Comparison of ENCODE assay signal across 19 cellular contexts in genomic region chr20:47428164-47428563, GRCh38.
DNase-seq lines count a peak whose midpoint lies in the region.
"Had no signal": no experiment of that assay in that cellular context is flagged by ENCODE, and none has a peak within 500 bp of the region (broad histone marks: within the 10 kb centered on the region; RNA-seq: fewer than 3 reads in every experiment).

No MANE protein-coding gene starts in this region.

- H3K4me2 ChIP-seq in GM23248 (ENCODE audit: unreplicated experiment): no peak overlapping the region
- H3K4me2 ChIP-seq: PC-9 had no signal

- H3K9me2 ChIP-seq in GM23248 (ENCODE audit: insufficient read depth): no peaks in the 10 kb centered on the region

- H3K27me3 ChIP-seq in NT2/D1 (ENCODE audit: insufficient read depth, insufficient read length) (no peaks in the 10 kb centered on the region), GM23248 (replicated peaks; ENCODE audit: insufficient read depth) (no peaks in the 10 kb centered on the region)
- H3K27me3 ChIP-seq: BLaER1, SJCRH30 had no signal

- in situ Hi-C loops in GM23248 (cut with MboI): no loop called here

- H3K36me3 ChIP-seq in NT2/D1 (ENCODE audit: insufficient read depth, insufficient read length, low read length): no peaks in the 10 kb centered on the region
- H3K36me3 ChIP-seq in GM23248 (ENCODE audit: low read depth): no peaks in the 10 kb centered on the region
- H3K36me3 ChIP-seq: BLaER1, SJCRH30 had no signal

- no peak overlapping the region for H2AFZ ChIP-seq in GM23248
- H2AFZ ChIP-seq: PC-9 had no signal

- no peak overlapping the region for H3K27ac ChIP-seq in GM23248
- H3K27ac ChIP-seq: BLaER1, HL-60, PC-9, RWPE1, SJCRH30 had no signal

- H3K4me1 ChIP-seq in NT2/D1 (ENCODE audit: insufficient read depth, insufficient read length): no peaks in the 10 kb centered on the region
- H3K4me1 ChIP-seq in GM23248 (ENCODE audit: insufficient read depth): 0 out of 2 replicates have a peak, but pooled peaks cover 5% of the 10 kb centered on the region
- H3K4me1 ChIP-seq: SJCRH30 had no signal

- H3K79me2 ChIP-seq in GM23248 (ENCODE audit: insufficient read depth): no peaks in the 10 kb centered on the region

- peak; percentile 85 for DNase-seq in SIG-M5 treated with dmso at 0.1 percent for 504 hours (lab: John Stamatoyannopoulos, UW; ENCODE audit: unreplicated experiment)
- no peak for DNase-seq in SIG-M5 (lab: John Stamatoyannopoulos, UW)
- peak; percentile 38 for DNase-seq in NT2/D1 (ENCODE audit: low read depth, low spot score)
- peak; percentile 29 for DNase-seq in iPS-NIHi11 (ENCODE audit: low spot score)
- DNase-seq in activated T-cell treated with anti-CD3 and anti-CD28 coated beads, Interleukin-2, amount 50 U/mL, for 48 hours: no peak
- DNase-seq in GM19238 (ENCODE audit: insufficient read length, low spot score): no peak
- no peak for DNase-seq in GM23248
- DNase-seq: CD8-positive, alpha-beta memory T cell; HCEC 1CT; IMR-90; NCI-H1092 treated with DMSO at 0.1 percent for 48 hours; NCI-H2081 treated with DMSO at 0.1 percent for 48 hours; NCI-H510A; NCI-H748 treated with DMSO at 0.1 percent for 48 hours; PC-9; SJCRH30 had no signal

- no peaks in the 10 kb centered on the region for H4K20me1 ChIP-seq in GM23248 (ENCODE audit: insufficient read depth)
- H4K20me1 ChIP-seq: BLaER1 had no signal

- no peak overlapping the region for H3K4me3 ChIP-seq in NT2/D1 (ENCODE audit: insufficient read length, low read depth)
- H3K4me3 ChIP-seq in GM23248: no peak overlapping the region
- H3K4me3 ChIP-seq: BLaER1, PC-9, SJCRH30 had no signal

- H3K9me3 ChIP-seq in NT2/D1 (ENCODE audit: insufficient read depth, low read length) (peaks cover 18% of the 10 kb centered on the region), GM23248 (ENCODE audit: low read depth) (peaks cover 4% of the 10 kb centered on the region)

- H3K9ac ChIP-seq in NT2/D1 (ENCODE audit: insufficient read length, low read depth): no peak overlapping the region
- H3K9ac ChIP-seq in GM23248: no peak overlapping the region
- H3K9ac ChIP-seq: BLaER1 had no signal

- H3F3A ChIP-seq in GM23248 (ENCODE audit: insufficient read depth): no peaks in the 10 kb centered on the region

- 42 to 52% methylated on average over 3 of the region's 3 CpGs for WGBS in GM23248 (ENCODE audit: low coverage in 1 of 2, low lambda C conversion rate in 2 of 2, missing lambda C conversion rate in 2 of 2), 2 experiments

Comparison
In these comparisons a context has a peak if more than half of its experiments do, and no peak if none do; other contexts are left out.
1. DNase-seq: peak in SIG-M5 treated with dmso at 0.1 percent for 504 hours (single experiment), NT2/D1 (single experiment) and iPS-NIHi11 (single experiment); none in SIG-M5 (single experiment), activated T-cell treated with anti-CD3 and anti-CD28 coated beads, Interleukin-2, amount 50 U/mL, for 48 hours (0 of 2), GM19238 (single experiment) and GM23248 (single experiment).